ENCODE assay signal across 22 cellular contexts in the genomic region with DNA sequence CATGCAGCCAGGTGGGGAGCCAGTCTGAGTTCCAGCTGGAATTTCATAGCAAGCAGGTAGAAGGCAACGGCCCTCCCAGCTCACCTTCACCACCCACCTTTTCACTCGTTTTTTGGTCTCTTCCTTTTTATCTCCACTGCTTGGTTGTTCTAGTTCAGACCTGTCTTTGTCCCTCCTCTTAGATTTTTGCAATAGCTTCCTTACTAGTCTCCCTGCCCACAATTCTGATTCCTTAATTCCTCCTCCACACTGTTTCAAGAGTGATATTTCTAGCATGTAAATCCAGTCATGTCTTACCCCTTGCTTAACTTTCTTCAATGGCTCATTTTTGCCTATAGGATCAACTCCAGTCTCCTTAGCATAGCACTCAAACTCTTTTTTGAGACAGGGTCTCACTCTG.
"Had no signal": no experiment of that assay in that cellular context is flagged by ENCODE, and none has a peak within 500 bp of the region (broad histone marks: within the 10 kb centered on the region; RNA-seq: fewer than 3 reads in every experiment).

No MANE protein-coding gene starts in this region.

- H3K4me3 ChIP-seq: adrenal gland, mucosa of descending colon, right lobe of liver, skin epidermis, suprapubic skin, transverse colon had no signal

- H3K27me3 ChIP-seq: right lobe of liver had no signal

- H3K27ac ChIP-seq: adrenal gland, right lobe of liver, skin epidermis, suprapubic skin, transverse colon had no signal

- FAIRE-seq: astrocyte, frontal cortex had no signal

- H3K36me3 ChIP-seq: adrenal gland, right lobe of liver, suprapubic skin, transverse colon had no signal

- H3K4me1 ChIP-seq: adrenal gland, right lobe of liver, transverse colon had no signal

- DNase-seq: activated CD4-positive, alpha-beta T cell treated with anti-CD3 and anti-CD28 coated beads for 4 hours; activated CD4-positive, alpha-beta T cell treated with anti-CD3 and anti-CD28 coated beads, Interleukin-2, amount 50 U/mL, for 48 hours; activated CD4-positive, CD25-positive, alpha-beta regulatory T cell; activated CD8-positive, alpha-beta memory T cell treated with anti-CD3 and anti-CD28 coated beads, Interleukin-2, amount 50 U/mL, for 48 hours; activated naive CD4-positive, alpha-beta T cell; activated T-cell treated with anti-CD3 and anti-CD28 coated beads, Interleukin-2, amount 50 U/mL, for 4 hours; adrenal gland; cerebellar nuclear complex; cortex of kidney; hypothalamus; left cardiac atrium; mesendoderm; mucosa of descending colon; nucleus accumbens; right lobe of liver; stimulated activated CD4-positive, alpha-beta T cell treated with anti-CD3 and anti-CD28 coated beads, Interleukin-1b, Interleukin-23, amount 100 ng/mL, for 48 hours; T-helper 17 cell; transverse colon had no signal

- H3K9me3 ChIP-seq: adrenal gland, mucosa of descending colon, right lobe of liver, suprapubic skin, transverse colon had no signal

- ATAC-seq: activated T-cell treated with anti-CD3 and anti-CD28 coated beads, Interleukin-2, amount 50 U/mL, for 4 hours; left cardiac atrium; mucosa of descending colon; right lobe of liver; T-helper 17 cell had no signal
